In the genomic region with DNA sequence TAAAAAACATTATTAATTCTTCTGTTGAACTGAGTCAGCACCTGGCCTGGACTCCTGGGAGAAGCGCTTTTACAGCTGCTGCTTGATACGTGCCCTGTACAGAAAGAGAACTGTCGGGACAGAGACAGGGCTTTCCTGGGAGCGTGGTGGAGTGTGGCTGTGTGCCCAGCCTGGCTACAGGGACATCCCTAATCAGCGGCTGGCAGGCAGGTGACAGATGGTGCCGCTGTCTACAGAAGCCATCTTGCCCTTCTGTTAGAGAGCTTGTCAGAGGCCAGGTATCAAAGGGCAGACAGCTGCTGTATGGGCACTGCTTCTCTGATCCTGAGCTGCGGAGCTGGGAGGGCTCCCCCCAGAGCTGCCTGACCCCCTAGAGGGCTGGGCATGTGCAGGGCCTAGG, we compare ENCODE assay signal across 18 cellular contexts.
DNase-seq lines count a peak whose midpoint lies in the region; ATAC-seq and TF ChIP-seq lines count a peak whose summit lies in the region.
"Had no signal": no experiment of that assay in that cellular context is flagged by ENCODE, and none has a peak within 500 bp of the region (broad histone marks: within the 10 kb centered on the region; RNA-seq: fewer than 3 reads in every experiment).

No MANE protein-coding gene starts in this region.

- H3K4me3 Mint-ChIP-seq in CD14-positive monocyte, result no peak overlapping the region
- H3K4me3 Mint-ChIP-seq: CD4-positive, alpha-beta memory T cell; T-helper 17 cell had no signal

- H3K27me3 ChIP-seq in psoas muscle (ENCODE audit: insufficient read depth in 3 of 3, low read length in 2 of 3), result no peaks in the 10 kb centered on the region
- H3K27me3 ChIP-seq: suprapubic skin had no signal

- H3K27ac Mint-ChIP-seq in CD14-positive monocyte, result no peak overlapping the region
- H3K27ac Mint-ChIP-seq: CD4-positive, alpha-beta memory T cell; T-helper 17 cell had no signal

- H3K27ac ChIP-seq in psoas muscle, result no peak overlapping the region
- H3K27ac ChIP-seq: suprapubic skin had no signal

- H3K4me3 ChIP-seq in psoas muscle, result no peak overlapping the region
- H3K4me3 ChIP-seq: A549, suprapubic skin had no signal

- DNase-seq in NCI-H2107 treated with DMSO at 0.1 percent for 48 hours (lab: John Stamatoyannopoulos, UW; ENCODE audit: unreplicated experiment), result peak; percentile 3
- no peak for DNase-seq in NCI-H2107 (lab: John Stamatoyannopoulos, UW)
- DNase-seq in NCI-H524 (lab: John Stamatoyannopoulos, UW), result peak; percentile 89 to 97
- no peak for DNase-seq in Right ventricle myocardium superior
- DNase-seq in psoas muscle, result no peak
- DNase-seq in CD14-positive monocyte (ENCODE audit: low spot score), result no peak
- DNase-seq in mucosa of gallbladder (ENCODE audit: low spot score), result no peak
- DNase-seq: activated CD4-positive, CD25-positive, alpha-beta regulatory T cell; activated CD8-positive, alpha-beta memory T cell treated with anti-CD3 and anti-CD28 coated beads, Interleukin-2, amount 50 U/mL, for 4 hours; activated naive CD4-positive, alpha-beta T cell; CD4-positive, alpha-beta memory T cell; GF-D8; Kasumi-1; NCI-H226; T-helper 17 cell had no signal

- H3K36me3 ChIP-seq in psoas muscle (ENCODE audit: insufficient read depth in 1 of 2, low read depth in 1 of 2), result no peaks in the 10 kb centered on the region
- H3K36me3 ChIP-seq: suprapubic skin had no signal

- no peaks in the 10 kb centered on the region for H3K36me3 Mint-ChIP-seq in CD14-positive monocyte
- H3K36me3 Mint-ChIP-seq: CD4-positive, alpha-beta memory T cell had no signal

- peaks cover 6 to 11% (median 8%) of the 10 kb centered on the region in 3 donors for H3K27me3 Mint-ChIP-seq in CD14-positive monocyte (ENCODE audit: low read depth in 3 of 3)
- H3K27me3 Mint-ChIP-seq: CD4-positive, alpha-beta memory T cell had no signal

- no peaks in the 10 kb centered on the region for H3K4me1 ChIP-seq in psoas muscle
- H3K4me1 ChIP-seq: suprapubic skin had no signal

- intact Hi-C loops in Right ventricle myocardium superior (cut with DNase I) (no loop called here), psoas muscle (cut with DNase I) (loop anchor here (5.0 kb wide), 1 partner anchor 432 kb away; no protein-coding TSS in a partner anchor), CD14-positive monocyte (cut with micrococcal nuclease) (loop anchor here in 1 of 2 donors (5.0 kb wide), 1 partner anchor 432 kb away; no protein-coding TSS in a partner anchor)

- WGBS in psoas muscle, 3 donors, result 28 to 31% (median 30%) methylated on average over 7 of the region's 7 CpGs

- peaks cover 0 to 3% (median 0%) of the 10 kb centered on the region in 7 donors for H3K9me3 Mint-ChIP-seq in CD14-positive monocyte
- H3K9me3 Mint-ChIP-seq: CD4-positive, alpha-beta memory T cell had no signal

- TF ChIP-seq CTCF in psoas muscle (IDR thresholded peaks at IDR 0.05) (no peak), CD14-positive monocyte (IDR thresholded peaks at IDR 0.05) (no peak)

- ATAC-seq in Right ventricle myocardium superior (ENCODE audit: poor library complexity), result peak; percentile 73
- peak; percentile 72 to 90 (median 82) for ATAC-seq in psoas muscle
- ATAC-seq in HG03565 (IDR thresholded peaks at IDR 0.05; ENCODE audit: unreplicated experiment), result no peak
- ATAC-seq: A549, T-helper 17 cell had no signal

- no peaks in the 10 kb centered on the region for H3K9me3 ChIP-seq in psoas muscle
- H3K9me3 ChIP-seq: A549, suprapubic skin had no signal

- no peaks in the 10 kb centered on the region for H3K4me1 Mint-ChIP-seq in CD14-positive monocyte
- H3K4me1 Mint-ChIP-seq: CD4-positive, alpha-beta memory T cell had no signal

Comparison
In these comparisons a context has a peak if more than half of its experiments do, and no peak if none do; other contexts are left out.
1. DNase-seq: peak in NCI-H2107 treated with DMSO at 0.1 percent for 48 hours (single experiment) and NCI-H524 (2 of 2); none in NCI-H2107 (single experiment), Right ventricle myocardium superior (single experiment), psoas muscle (0 of 2), CD14-positive monocyte (single experiment) and mucosa of gallbladder (single experiment).